In the genomic region with DNA sequence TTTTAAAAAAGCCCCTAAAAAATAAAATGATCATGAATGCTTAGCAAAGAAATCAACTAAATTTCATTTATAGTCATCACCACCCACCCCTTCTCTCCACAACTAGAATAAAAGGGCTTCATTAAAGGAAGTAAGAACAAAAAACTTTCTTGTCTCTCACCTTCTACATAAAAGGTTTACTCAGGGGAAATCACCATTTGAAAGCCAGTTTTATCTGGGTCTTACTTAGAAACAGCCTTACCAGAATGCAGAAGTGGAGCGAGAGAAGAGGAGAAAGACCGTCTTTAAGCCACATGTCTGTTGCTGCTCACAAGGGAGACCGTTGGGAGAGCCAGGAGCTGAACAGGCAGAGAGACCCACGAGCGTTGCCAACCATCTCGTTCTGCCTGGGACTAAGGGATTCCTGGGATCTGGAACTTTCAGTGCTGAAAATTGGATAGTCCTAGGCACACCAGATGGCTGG, we compare ENCODE assay signal across 15 cellular contexts.
A peak's percentile ranks its signal among the peaks of the same experiment; 100 is the strongest.
DNase-seq lines count a peak whose midpoint lies in the region; ATAC-seq, FAIRE-seq and TF ChIP-seq lines count a peak whose summit lies in the region.
"Had no signal": no experiment of that assay in that cellular context is flagged by ENCODE, and none has a peak within 500 bp of the region (broad histone marks: within the 10 kb centered on the region; RNA-seq: fewer than 3 reads in every experiment).

No MANE protein-coding gene starts in this region.

- in situ Hi-C loops in KBM-7 (cut with MboI; ENCODE audit: low pct_unique_long_range_greater_than_20kb, low sequenced_read_pairs): no loop called here

- H3K4me1 Mint-ChIP-seq in activated naive CD8-positive, alpha-beta T cell treated with anti-CD3 and anti-CD28 coated beads, Interleukin-2, amount 50 U/mL, for 24 hours: peaks cover 52% of the 10 kb centered on the region

- H3K27ac ChIP-seq in SJCRH30: no peak overlapping the region
- H3K27ac ChIP-seq: colonic mucosa, prostate gland, upper lobe of right lung had no signal

- no peaks in the 10 kb centered on the region for H3K27me3 ChIP-seq in SJCRH30
- H3K27me3 ChIP-seq: colonic mucosa, upper lobe of right lung had no signal

- no peaks in the 10 kb centered on the region for H3K36me3 ChIP-seq in SJCRH30
- H3K36me3 ChIP-seq: colonic mucosa, prostate gland, upper lobe of right lung had no signal

- H3K27ac Mint-ChIP-seq in activated naive CD8-positive, alpha-beta T cell treated with anti-CD3 and anti-CD28 coated beads, Interleukin-2, amount 50 U/mL, for 24 hours: peak overlapping the region; percentile 83

- DNase-seq in GM12892 (ENCODE audit: insufficient read length) (no peak), KBM-7 (peak; percentile 23), SJCRH30 (no peak)
- no peak for DNase-seq in activated naive CD8-positive, alpha-beta T cell treated with anti-CD3 and anti-CD28 coated beads, Interleukin-2, amount 50 U/mL, for 24 hours
- DNase-seq: Caco-2, colonic mucosa, foreskin fibroblast, NCI-H510A, SK-N-SH, upper lobe of right lung had no signal

- peak; percentile 77 for ATAC-seq in GM19395 (IDR thresholded peaks at IDR 0.05; ENCODE audit: unreplicated experiment)
- ATAC-seq in activated naive CD8-positive, alpha-beta T cell treated with anti-CD3 and anti-CD28 coated beads, Interleukin-2, amount 50 U/mL, for 24 hours: peak; percentile 47
- no peak for ATAC-seq in GM19324 (IDR thresholded peaks at IDR 0.05; ENCODE audit: low FRiP score, unreplicated experiment)
- no peak for ATAC-seq in HG03135 (IDR thresholded peaks at IDR 0.05; ENCODE audit: unreplicated experiment)
- no peak for ATAC-seq in GM18520 (IDR thresholded peaks at IDR 0.05; ENCODE audit: unreplicated experiment)
- ATAC-seq: upper lobe of right lung had no signal

- no peaks in the 10 kb centered on the region for H3K9me3 ChIP-seq in SJCRH30 (replicated peaks)
- H3K9me3 ChIP-seq: Caco-2, colonic mucosa, prostate gland, SK-N-SH, upper lobe of right lung had no signal

- no peak for TF ChIP-seq POLR2A in GM12892 (IDR thresholded peaks at IDR 0.05; ENCODE audit: low read depth, low read length)

- no peaks in the 10 kb centered on the region for H3K9me3 Mint-ChIP-seq in activated naive CD8-positive, alpha-beta T cell treated with anti-CD3 and anti-CD28 coated beads, Interleukin-2, amount 50 U/mL, for 24 hours

- H3K27me3 Mint-ChIP-seq in activated naive CD8-positive, alpha-beta T cell treated with anti-CD3 and anti-CD28 coated beads, Interleukin-2, amount 50 U/mL, for 24 hours: no peaks in the 10 kb centered on the region

- FAIRE-seq in GM12892 (lab: Jason Lieb, UNC): peak; percentile 84

- peak overlapping the region; percentile 51 for H3K4me3 Mint-ChIP-seq in activated naive CD8-positive, alpha-beta T cell treated with anti-CD3 and anti-CD28 coated beads, Interleukin-2, amount 50 U/mL, for 24 hours

- no peak overlapping the region for H3K4me3 ChIP-seq in SJCRH30
- H3K4me3 ChIP-seq: colonic mucosa, prostate gland, upper lobe of right lung had no signal

- H3K4me1 ChIP-seq in SJCRH30: no peaks in the 10 kb centered on the region
- H3K4me1 ChIP-seq: Caco-2, colonic mucosa, upper lobe of right lung had no signal

- H3K36me3 Mint-ChIP-seq in activated naive CD8-positive, alpha-beta T cell treated with anti-CD3 and anti-CD28 coated beads, Interleukin-2, amount 50 U/mL, for 24 hours (ENCODE audit: low read depth): no peaks in the 10 kb centered on the region

Comparison
In these comparisons a context has a peak if more than half of its experiments do, and no peak if none do; other contexts are left out.
1. ATAC-seq: peak in GM19395 (single experiment) and activated naive CD8-positive, alpha-beta T cell treated with anti-CD3 and anti-CD28 coated beads, Interleukin-2, amount 50 U/mL, for 24 hours (single experiment); none in GM19324 (single experiment), HG03135 (single experiment) and GM18520 (single experiment).